ENCODE assay signal across 1 cellular context in genomic region chr6:37016995-37017394, GRCh38.
TF ChIP-seq lines count a peak whose summit lies in the region.

No MANE protein-coding gene starts in this region.

TF ChIP-seq in K562, 482 proteins besides CTCF, POLR2A, EP300 and RAD21:
- TF ChIP-seq RBM25 (IDR thresholded peaks at IDR 0.05; ENCODE audit: low read depth, low read length, severe bottlenecking) (no peak), MECOM (CRISPR knock-in tag; IDR thresholded peaks at IDR 0.05) (no peak), HDAC1 (IDR thresholded peaks at IDR 0.05) (no peak), ZNF436 (CRISPR knock-in tag; IDR thresholded peaks at IDR 0.05) (no peak), CBX1 (IDR thresholded peaks at IDR 0.05; ENCODE audit: low read depth) (no peak), CC2D1A (IDR thresholded peaks at IDR 0.05) (no peak), MIER1 (IDR thresholded peaks at IDR 0.05; ENCODE audit: low read depth) (no peak), CTBP1 (IDR thresholded peaks at IDR 0.05; ENCODE audit: borderline replicate concordance) (no peak), OTX1 (CRISPR knock-in tag; IDR thresholded peaks at IDR 0.05) (no peak), TFE3 (CRISPR knock-in tag; IDR thresholded peaks at IDR 0.05) (no peak), ARID1B (IDR thresholded peaks at IDR 0.05) (no peak), ZC3H11A (IDR thresholded peaks at IDR 0.05; ENCODE audit: low read depth, low read length) (no peak), PCBP2 (IDR thresholded peaks at IDR 0.05; ENCODE audit: low read depth, low read length, poor library complexity, severe bottlenecking) (no peak)
